ENCODE assay signal across 12 cellular contexts in the genomic region with DNA sequence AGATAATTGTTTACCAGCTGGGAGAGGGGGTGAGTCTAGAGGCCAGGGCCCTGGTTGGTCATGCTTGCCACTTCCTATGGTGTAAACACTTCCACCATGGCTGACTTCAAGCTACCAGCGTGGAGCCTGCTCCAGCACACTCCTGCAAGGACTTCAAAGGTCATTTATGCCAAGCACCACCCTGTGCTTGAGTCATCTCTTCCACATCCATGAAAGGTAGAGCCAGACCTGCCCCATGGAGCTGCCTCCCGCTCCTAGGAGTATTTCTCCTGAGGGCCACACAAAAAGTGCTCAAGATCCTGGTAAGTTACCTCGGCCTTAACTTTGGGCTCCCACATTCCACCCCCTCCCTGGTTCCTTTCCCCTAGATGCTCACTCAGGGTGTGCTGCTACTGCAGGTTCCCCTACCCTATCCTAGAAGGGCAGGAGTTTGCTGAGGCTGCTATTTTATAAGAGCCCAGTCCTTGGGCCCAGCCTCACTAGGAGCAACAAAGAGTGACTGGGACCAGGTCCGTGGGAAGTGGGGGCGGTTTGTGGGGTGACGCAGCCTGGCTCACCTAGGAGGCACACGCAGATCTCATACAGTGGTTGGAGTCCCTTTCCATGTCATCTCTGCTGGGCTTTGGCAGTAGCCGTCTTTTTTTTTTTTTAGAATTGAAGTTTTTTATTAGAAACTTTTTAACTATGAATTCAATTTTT. TPM values are rescaled to one million over a fixed set of nuclear protein-coding genes. Genes with fewer than 3 reads are reported as not detected.
A peak's percentile ranks its signal among the peaks of the same experiment; 100 is the strongest.
DNase-seq lines count a peak whose midpoint lies in the region; ATAC-seq and FAIRE-seq lines count a peak whose summit lies in the region.
"Had no signal": no experiment of that assay in that cellular context is flagged by ENCODE, and none has a peak within 500 bp of the region (broad histone marks: within the 10 kb centered on the region; RNA-seq: fewer than 3 reads in every experiment).

No MANE protein-coding gene starts in this region.

- H3K4me1 ChIP-seq in small intestine (ENCODE audit: control insufficient read depth in 2 of 2, insufficient read depth in 1 of 2, low read depth in 1 of 2, low read length in 1 of 2) = no peaks in the 10 kb centered on the region

- peaks cover 15% of the 10 kb centered on the region for H3K9me3 Mint-ChIP-seq in dendritic cell treated with granulocyte-macrophage colony-stimulating factor and Interleukin-4, amounts not matched to agents 40 ng/mL and 50 ng/mL, for 4 days
- peaks cover 6% of the 10 kb centered on the region for H3K9me3 Mint-ChIP-seq in stimulated activated memory B cell treated with anti-CD40 and anti-IgM and Interleukin-4, amounts not matched to agents 10 μg/mL and 1 μg/mL and 100 μg/mL, for 72 hours

- H3K36me3 Mint-ChIP-seq in dendritic cell treated with granulocyte-macrophage colony-stimulating factor and Interleukin-4, amounts not matched to agents 40 ng/mL and 50 ng/mL, for 4 days (ENCODE audit: low read depth) = peaks cover 20% of the 10 kb centered on the region
- H3K36me3 Mint-ChIP-seq in stimulated activated memory B cell treated with anti-CD40 and anti-IgM and Interleukin-4, amounts not matched to agents 10 μg/mL and 1 μg/mL and 100 μg/mL, for 72 hours = no peaks in the 10 kb centered on the region

- no peak overlapping the region for H3K4me3 ChIP-seq in small intestine (ENCODE audit: low read depth in 1 of 2, low read length in 2 of 2)
- H3K4me3 ChIP-seq: SK-N-MC had no signal

- ATAC-seq in stimulated activated memory B cell treated with anti-CD40 and anti-IgM and Interleukin-4, amounts not matched to agents 10 μg/mL and 1 μg/mL and 100 μg/mL, for 72 hours = no peak
- ATAC-seq in GM19395 (IDR thresholded peaks at IDR 0.05; ENCODE audit: unreplicated experiment) = no peak

- peak; percentile 19 for DNase-seq in EH (ENCODE audit: low read depth)
- peak; percentile 64 for DNase-seq in NCI-H226
- peak; percentile 42 for DNase-seq in small intestine
- DNase-seq in A172 (ENCODE audit: low spot score) = no peak
- no peak for DNase-seq in KG1 (lab: John Stamatoyannopoulos, UW)
- DNase-seq: DND-41, kidney had no signal

- H3K27ac ChIP-seq in small intestine (ENCODE audit: low read depth in 1 of 2, low read length in 1 of 2) = no peak overlapping the region
- H3K27ac ChIP-seq: SK-N-MC had no signal

- FAIRE-seq in small intestine (lab: Jason Lieb, UNC) = no peak
- FAIRE-seq: endometrium, kidney had no signal

- intact Hi-C loops in dendritic cell treated with granulocyte-macrophage colony-stimulating factor and Interleukin-4, amounts not matched to agents 40 ng/mL and 50 ng/mL, for 4 days (cut with micrococcal nuclease) = loop anchor here (5.0 kb wide), 1 partner anchor 47 kb away; no protein-coding TSS in a partner anchor

- H3K4me3 Mint-ChIP-seq in dendritic cell treated with granulocyte-macrophage colony-stimulating factor and Interleukin-4, amounts not matched to agents 40 ng/mL and 50 ng/mL, for 4 days = peak overlapping the region; percentile 17
- no peak overlapping the region for H3K4me3 Mint-ChIP-seq in stimulated activated memory B cell treated with anti-CD40 and anti-IgM and Interleukin-4, amounts not matched to agents 10 μg/mL and 1 μg/mL and 100 μg/mL, for 72 hours

- no peaks in the 10 kb centered on the region for H3K27me3 ChIP-seq in small intestine (ENCODE audit: control insufficient read depth in 2 of 2, insufficient read depth in 2 of 2, low read length in 2 of 2)

- WGBS in small intestine, 3 donors = 77 to 88% (median 83%) methylated on average over 8 of the region's 8 CpGs

- peak overlapping the region; percentile 65 for H3K27ac Mint-ChIP-seq in dendritic cell treated with granulocyte-macrophage colony-stimulating factor and Interleukin-4, amounts not matched to agents 40 ng/mL and 50 ng/mL, for 4 days
- H3K27ac Mint-ChIP-seq in stimulated activated memory B cell treated with anti-CD40 and anti-IgM and Interleukin-4, amounts not matched to agents 10 μg/mL and 1 μg/mL and 100 μg/mL, for 72 hours = no peak overlapping the region

- H3K4me1 Mint-ChIP-seq in dendritic cell treated with granulocyte-macrophage colony-stimulating factor and Interleukin-4, amounts not matched to agents 40 ng/mL and 50 ng/mL, for 4 days (ENCODE audit: low read depth) = peaks cover 88% of the 10 kb centered on the region
- H3K4me1 Mint-ChIP-seq in stimulated activated memory B cell treated with anti-CD40 and anti-IgM and Interleukin-4, amounts not matched to agents 10 μg/mL and 1 μg/mL and 100 μg/mL, for 72 hours = peaks cover 13% of the 10 kb centered on the region

- H3K9me3 ChIP-seq in small intestine (ENCODE audit: control insufficient read depth, low read depth) = no peaks in the 10 kb centered on the region

- no peaks in the 10 kb centered on the region for H3K36me3 ChIP-seq in small intestine (ENCODE audit: control insufficient read depth in 2 of 2, insufficient read depth in 2 of 2, low read length in 2 of 2)

- H3K27me3 Mint-ChIP-seq in dendritic cell treated with granulocyte-macrophage colony-stimulating factor and Interleukin-4, amounts not matched to agents 40 ng/mL and 50 ng/mL, for 4 days = no peaks in the 10 kb centered on the region
- no peaks in the 10 kb centered on the region for H3K27me3 Mint-ChIP-seq in stimulated activated memory B cell treated with anti-CD40 and anti-IgM and Interleukin-4, amounts not matched to agents 10 μg/mL and 1 μg/mL and 100 μg/mL, for 72 hours

RNA-seq across cellular contexts. Expression of a gene that starts 2.4 kb away (rescaled TPM):
- polyA plus RNA-seq in small intestine = 1 to 10 TPM in 1 of 3 donors, under 1 TPM in 2; 0.45 to 1.1 (median 0.70) TPM
- 0.29 TPM in 2 replicates for total RNA-seq in A172 (2014; rRNA removed; shearing (Covaris generic))

RNA-seq across cellular contexts. Expression of a gene that starts 22.9 kb away (rescaled TPM):
- 100 to 1,000 TPM in 2 of 3 donors, 10 to 100 TPM in 1; 15.6 to 216 (median 209) TPM for polyA plus RNA-seq in small intestine
- total RNA-seq in A172 (2014; rRNA removed; shearing (Covaris generic)) = not detected in 2 replicates

RNA-seq across cellular contexts. Expression of a gene that starts 52.2 kb away (rescaled TPM):
- polyA plus RNA-seq in small intestine = 1 to 10 TPM in 2 of 3 donors, not detected in 1; 3.8 to 4.6 TPM
- total RNA-seq in A172 (2014; rRNA removed; shearing (Covaris generic)) = not detected in 2 replicates

RNA-seq across cellular contexts. Expression of a gene that starts 57.5 kb away (rescaled TPM):
- polyA plus RNA-seq in small intestine = under 1 TPM; 0.03 to 0.81 (median 0.22) TPM
- 0.05 TPM in 1 of 2 replicates, not detected in the other for total RNA-seq in A172 (2014; rRNA removed; shearing (Covaris generic))

Comparison
In these comparisons a context has a peak if more than half of its experiments do, and no peak if none do; other contexts are left out.
1. DNase-seq: peak in EH (single experiment), NCI-H226 (single experiment) and small intestine (single experiment); none in A172 (single experiment) and KG1 (single experiment).